ENCODE assay signal across 25 cellular contexts in the genomic region with DNA sequence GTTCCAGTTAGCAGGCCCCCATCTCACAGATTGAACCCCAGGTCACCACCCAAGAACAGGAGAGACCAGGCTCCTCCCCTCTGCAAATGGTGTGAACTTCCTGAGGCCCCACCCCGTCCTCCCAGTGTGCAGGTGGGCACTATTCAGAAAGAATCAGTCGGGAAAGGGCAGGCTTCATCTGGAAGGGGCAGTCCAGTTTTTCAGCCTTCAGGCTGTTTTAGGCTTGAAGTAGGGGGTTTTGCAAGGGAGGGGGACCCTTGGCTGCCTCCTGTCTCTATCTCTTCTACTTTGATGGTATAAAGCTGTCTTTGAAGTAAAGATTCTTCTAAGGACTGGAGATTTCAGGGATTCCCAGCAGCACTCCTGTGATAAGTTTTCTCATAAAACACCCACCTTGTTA.
"Had no signal": no experiment of that assay in that cellular context is flagged by ENCODE, and none has a peak within 500 bp of the region (broad histone marks: within the 10 kb centered on the region; RNA-seq: fewer than 3 reads in every experiment).

No MANE protein-coding gene starts in this region.

- H3K36me3 ChIP-seq: colonic mucosa, esophagus muscularis mucosa, esophagus squamous epithelium, gastrocnemius medialis, gastroesophageal sphincter, heart left ventricle, heart right ventricle had no signal

- H3K27me3 ChIP-seq: colonic mucosa, esophagus muscularis mucosa, esophagus squamous epithelium, foreskin keratinocyte, gastrocnemius medialis, gastroesophageal sphincter, heart left ventricle, heart right ventricle had no signal

- H3K9me3 Mint-ChIP-seq: dendritic cell treated with granulocyte-macrophage colony-stimulating factor and Interleukin-4, amounts not matched to agents 40 ng/mL and 50 ng/mL, for 4 days; effector memory CD8-positive, alpha-beta T cell; endodermal cell had no signal

- H3K4me1 ChIP-seq: colonic mucosa, esophagus squamous epithelium, foreskin keratinocyte, gastrocnemius medialis, gastroesophageal sphincter, heart left ventricle, heart right ventricle had no signal

- DNase-seq: colonic mucosa; cortex of kidney; dermis blood vessel endothelial cell; dorsolateral prefrontal cortex; effector CD4-positive, alpha-beta T cell; effector CD8-positive, alpha-beta T cell; effector memory CD4-positive, alpha-beta T cell; effector memory CD8-positive, alpha-beta T cell; endodermal cell; erythroblast; esophagus squamous epithelium; foreskin fibroblast; foreskin keratinocyte; foreskin melanocyte; gastrocnemius medialis; glutamatergic neuron; head of caudate nucleus; heart left ventricle; heart right ventricle had no signal

- H3K27ac Mint-ChIP-seq: dendritic cell treated with granulocyte-macrophage colony-stimulating factor and Interleukin-4, amounts not matched to agents 40 ng/mL and 50 ng/mL, for 4 days; effector memory CD8-positive, alpha-beta T cell; endodermal cell had no signal

- H3K4me3 ChIP-seq: colonic mucosa, coronary artery, dorsolateral prefrontal cortex, esophagus muscularis mucosa, esophagus squamous epithelium, gastrocnemius medialis, gastroesophageal sphincter, heart left ventricle, heart right ventricle had no signal

- H3K9me3 ChIP-seq: colonic mucosa, esophagus muscularis mucosa, esophagus squamous epithelium, gastrocnemius medialis, gastroesophageal sphincter, heart left ventricle had no signal

- H3K27me3 Mint-ChIP-seq: dendritic cell treated with granulocyte-macrophage colony-stimulating factor and Interleukin-4, amounts not matched to agents 40 ng/mL and 50 ng/mL, for 4 days; effector memory CD8-positive, alpha-beta T cell had no signal

- H3K27ac ChIP-seq: colonic mucosa, coronary artery, dorsolateral prefrontal cortex, epithelial cell of prostate, esophagus muscularis mucosa, esophagus squamous epithelium, foreskin keratinocyte, gastrocnemius medialis, gastroesophageal sphincter, heart left ventricle, heart right ventricle had no signal

- ATAC-seq: effector memory CD8-positive, alpha-beta T cell; esophagus mucosa; foreskin keratinocyte; gastrocnemius medialis; gastroesophageal sphincter; heart left ventricle; heart right ventricle had no signal

- H3K4me3 Mint-ChIP-seq: dendritic cell treated with granulocyte-macrophage colony-stimulating factor and Interleukin-4, amounts not matched to agents 40 ng/mL and 50 ng/mL, for 4 days; effector memory CD8-positive, alpha-beta T cell; endodermal cell had no signal
